Comparison of ENCODE assay signal across 10 cellular contexts in genomic region chr1:147504801-147505303, GRCh38. TPM values are rescaled to one million over a fixed set of nuclear protein-coding genes. Genes with fewer than 3 reads are reported as not detected.
DNase-seq lines count a peak whose midpoint lies in the region; ATAC-seq, FAIRE-seq and TF ChIP-seq lines count a peak whose summit lies in the region.
"Had no signal": no experiment of that assay in that cellular context is flagged by ENCODE, and none has a peak within 500 bp of the region (broad histone marks: within the 10 kb centered on the region; RNA-seq: fewer than 3 reads in every experiment).

No MANE protein-coding gene starts in this region.

- no peaks in the 10 kb centered on the region for H3K9me3 ChIP-seq in sigmoid colon
- no peaks in the 10 kb centered on the region for H3K9me3 ChIP-seq in T-helper 17 cell (ENCODE audit: control insufficient read depth, low read length, poor library complexity, severe bottlenecking)

- peaks cover 0 to 15% (median 7%) of the 10 kb centered on the region in 4 donors for H3K4me1 ChIP-seq in sigmoid colon

- H3K27ac ChIP-seq in sigmoid colon: peak overlapping the region; percentile 12 to 66 (median 55)

- TF ChIP-seq POLR2A in sigmoid colon (IDR thresholded peaks at IDR 0.05): no peak

- H3K27me3 ChIP-seq in sigmoid colon: no peaks in the 10 kb centered on the region

- no peak for TF ChIP-seq CTCF in sigmoid colon (IDR thresholded peaks at IDR 0.05)

- intact Hi-C loops in left ventricle myocardium superior (cut with micrococcal nuclease) (no loop called here), sigmoid colon (cut with DNase I) (no loop called here)

- DNase-seq in HTR-8/SVneo (ENCODE audit: insufficient read length, low spot score) (peak; percentile 21), OCI-M1 (lab: John Stamatoyannopoulos, UW) (peak; percentile 31), left ventricle myocardium superior (peak; percentile 47), sigmoid colon (no peak), ureter (ENCODE audit: low spot score) (no peak), T-helper 17 cell (no peak)
- DNase-seq in activated CD4-positive, alpha-beta T cell treated with anti-CD3 and anti-CD28 coated beads for 48 hours: no peak
- DNase-seq: central memory CD4-positive, alpha-beta T cell had no signal

- peak overlapping the region in 2 of 4 donors; percentile 20 to 23 for H3K4me3 ChIP-seq in sigmoid colon

- ATAC-seq in left ventricle myocardium superior: peak; percentile 65
- ATAC-seq in T-helper 17 cell: no peak
- ATAC-seq in GM21360 (IDR thresholded peaks at IDR 0.05; ENCODE audit: unreplicated experiment): no peak

- H3K4me3 Mint-ChIP-seq in T-helper 17 cell: no peak overlapping the region

- H3K4me1 Mint-ChIP-seq in T-helper 17 cell: no peaks in the 10 kb centered on the region

- 73 to 78% methylated on average over 10 of the region's 10 CpGs for WGBS in sigmoid colon, 2 donors

- no peaks in the 10 kb centered on the region for H3K36me3 ChIP-seq in sigmoid colon

- FAIRE-seq in HTR-8/SVneo (lab: Jason Lieb, UNC): no peak
- FAIRE-seq: RCC 7860 had no signal

- H3K27me3 Mint-ChIP-seq in T-helper 17 cell: peaks cover 19% of the 10 kb centered on the region

- H3K27ac Mint-ChIP-seq in T-helper 17 cell: no peak overlapping the region

- no peak for TF ChIP-seq EP300 in sigmoid colon (IDR thresholded peaks at IDR 0.05)

- no peaks in the 10 kb centered on the region for H3K36me3 Mint-ChIP-seq in T-helper 17 cell (ENCODE audit: low read depth)

RNA-seq across cellular contexts. Expression of gene BCL9, which starts 36.4 kb away (rescaled TPM):
- total RNA-seq in left ventricle myocardium superior (8.9 TPM), sigmoid colon (10 to 100 TPM; 12.8 to 21.9 (median 15.4) TPM), ureter (30.7 TPM), T-helper 17 cell (10 to 100 TPM; 12.6 to 14.6 TPM)
- 10 to 100 TPM in 1 of 3 donors, 1 to 10 TPM in 2; 2.5 to 12.0 (median 3.0) TPM for polyA plus RNA-seq in sigmoid colon

Comparison
In these comparisons a context has a peak if more than half of its experiments do, and no peak if none do; other contexts are left out.
1. DNase-seq: peak in HTR-8/SVneo (single experiment), OCI-M1 (single experiment) and left ventricle myocardium superior (single experiment); none in sigmoid colon (single experiment), ureter (single experiment), T-helper 17 cell (0 of 3) and activated CD4-positive, alpha-beta T cell treated with anti-CD3 and anti-CD28 coated beads for 48 hours (single experiment).